In the genomic region with DNA sequence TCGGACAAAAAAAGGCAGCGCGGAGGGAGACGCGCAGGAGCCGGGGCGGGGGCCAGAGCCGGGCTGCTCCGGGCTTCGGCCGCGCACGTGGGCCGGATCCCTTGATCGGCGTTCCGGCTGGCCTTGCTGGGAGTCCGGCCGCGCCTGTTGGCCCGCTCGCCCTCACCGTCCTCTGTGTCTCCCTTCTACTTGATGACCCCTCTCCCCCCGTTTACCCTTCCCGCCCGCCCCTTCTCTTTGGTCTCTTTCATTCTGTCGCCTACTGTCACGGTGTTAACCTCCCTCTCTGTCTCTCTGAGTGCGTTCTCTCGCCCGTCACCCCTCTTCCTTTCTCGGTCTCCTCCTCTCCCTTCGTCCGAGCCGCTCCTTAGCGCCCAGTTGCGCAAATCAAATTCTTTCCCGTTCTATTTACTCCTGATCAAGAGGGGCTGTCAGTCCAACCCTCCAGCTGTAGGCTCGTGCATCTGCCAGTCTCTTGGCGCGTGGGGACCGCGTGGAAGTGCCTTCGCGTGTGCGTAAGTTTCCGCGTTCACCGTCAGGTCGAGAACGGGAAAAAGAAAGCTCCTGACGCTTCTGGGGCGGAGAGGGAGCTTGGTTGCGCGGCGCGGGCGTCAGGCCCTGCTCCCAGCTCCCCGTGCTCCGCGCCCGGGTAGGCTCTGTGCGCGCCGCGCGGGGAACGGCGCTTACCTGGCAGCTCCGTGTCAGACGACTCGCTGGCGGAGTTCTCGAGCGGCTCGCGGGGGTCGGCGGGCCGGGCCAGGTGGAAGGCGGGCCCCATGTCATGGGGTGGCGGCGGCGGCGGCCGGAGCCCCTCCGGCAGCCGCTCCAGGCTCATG, we compare ENCODE assay signal across 8 cellular contexts. TPM values are rescaled to one million over a fixed set of nuclear protein-coding genes. Genes with fewer than 3 reads are reported as not detected.
DNase-seq lines count a peak whose midpoint lies in the region; ATAC-seq and TF ChIP-seq lines count a peak whose summit lies in the region.

No MANE protein-coding gene starts in this region.

- H3K4me1 Mint-ChIP-seq in activated T-helper 17 cell treated with anti-CD3 and anti-CD28 coated beads, Interleukin-2, amount 50 U/mL, for 72 hours, result peaks cover 15% of the 10 kb centered on the region
- peaks cover 23 to 25% of the 10 kb centered on the region in 2 donors for H3K4me1 Mint-ChIP-seq in immature natural killer cell

- H3K27me3 ChIP-seq in suprapubic skin, result peaks cover 100% of the 10 kb centered on the region

- no peaks in the 10 kb centered on the region for H3K9me3 Mint-ChIP-seq in activated T-helper 17 cell treated with anti-CD3 and anti-CD28 coated beads, Interleukin-2, amount 50 U/mL, for 72 hours
- no peaks in the 10 kb centered on the region for H3K9me3 Mint-ChIP-seq in immature natural killer cell

- H3K36me3 ChIP-seq in suprapubic skin, result no peaks in the 10 kb centered on the region

- peaks cover 36% of the 10 kb centered on the region for H3K4me1 ChIP-seq in suprapubic skin

- peaks cover 24% of the 10 kb centered on the region for H3K36me3 Mint-ChIP-seq in activated T-helper 17 cell treated with anti-CD3 and anti-CD28 coated beads, Interleukin-2, amount 50 U/mL, for 72 hours (ENCODE audit: low read depth)
- peaks cover 4 to 6% (median 4%) of the 10 kb centered on the region in 3 donors for H3K36me3 Mint-ChIP-seq in immature natural killer cell

- no peak overlapping the region for H3K27ac Mint-ChIP-seq in activated T-helper 17 cell treated with anti-CD3 and anti-CD28 coated beads, Interleukin-2, amount 50 U/mL, for 72 hours
- H3K27ac Mint-ChIP-seq in immature natural killer cell, result no peak overlapping the region

- no peak for ATAC-seq in activated T-helper 17 cell treated with anti-CD3 and anti-CD28 coated beads, Interleukin-2, amount 50 U/mL, for 72 hours (replicated peaks)
- no peak for ATAC-seq in GM19324 (IDR thresholded peaks at IDR 0.05; ENCODE audit: low FRiP score, unreplicated experiment)

- peak overlapping the region; percentile 60 for H3K4me3 ChIP-seq in Jurkat, Clone E6-1 (ENCODE audit: low read length)
- peak overlapping the region; percentile 63 for H3K4me3 ChIP-seq in suprapubic skin

- no peak overlapping the region for H3K27ac ChIP-seq in suprapubic skin

- TF ChIP-seq CTCF in suprapubic skin (IDR thresholded peaks at IDR 0.05), result no peak

- peak overlapping the region; percentile 58 for H3K4me3 Mint-ChIP-seq in activated T-helper 17 cell treated with anti-CD3 and anti-CD28 coated beads, Interleukin-2, amount 50 U/mL, for 72 hours
- peak overlapping the region in 4 of 5 donors; percentile 39 to 67 (median 42) for H3K4me3 Mint-ChIP-seq in immature natural killer cell

- TF ChIP-seq EP300 in suprapubic skin (IDR thresholded peaks at IDR 0.05), result no peak

- 2% methylated on average over 55 of the region's 88 CpGs for WGBS in suprapubic skin

- peaks cover 70% of the 10 kb centered on the region for H3K27me3 Mint-ChIP-seq in activated T-helper 17 cell treated with anti-CD3 and anti-CD28 coated beads, Interleukin-2, amount 50 U/mL, for 72 hours
- H3K27me3 Mint-ChIP-seq in immature natural killer cell (ENCODE audit: low read depth in 3 of 3), result peaks cover 14 to 35% (median 29%) of the 10 kb centered on the region in 3 donors

- no peaks in the 10 kb centered on the region for H3K9me3 ChIP-seq in suprapubic skin

- peak; percentile 5 for DNase-seq in DMS79 treated with DMSO at 0.1 percent for 48 hours (lab: John Stamatoyannopoulos, UW)
- DNase-seq in DMS79 (lab: John Stamatoyannopoulos, UW), result no peak
- no peak for DNase-seq in Jurkat, Clone E6-1 (ENCODE audit: low read depth, low spot score)
- no peak for DNase-seq in immature natural killer cell
- DNase-seq in suprapubic skin (ENCODE audit: low spot score in 2 of 2), result no peak
- no peak for DNase-seq in DMS153 (lab: John Stamatoyannopoulos, UW)

- TF ChIP-seq POLR2A in suprapubic skin (IDR thresholded peaks at IDR 0.05), result no peak

RNA-seq across cellular contexts. Expression of a gene that starts 0.8 kb away (rescaled TPM):
- polyA plus RNA-seq in Jurkat, Clone E6-1 (2012; ENCODE audit: insufficient read depth, insufficient read length), result 18.9 TPM
- not detected for total RNA-seq in activated T-helper 17 cell treated with anti-CD3 and anti-CD28 coated beads, Interleukin-2, amount 50 U/mL, for 72 hours
- not detected for polyA plus RNA-seq in immature natural killer cell
- 1 to 10 TPM in 3 of 4 donors, under 1 TPM in 1; 0.64 to 2.4 (median 1.4) TPM for total RNA-seq in suprapubic skin
